In genomic region chr22:39266398-39267030, GRCh38 we compare ENCODE assay signal across 9 cellular contexts. TPM values are rescaled to one million over a fixed set of nuclear protein-coding genes. Genes with fewer than 3 reads are reported as not detected.
DNase-seq lines count a peak whose midpoint lies in the region; ATAC-seq and TF ChIP-seq lines count a peak whose summit lies in the region.
"Had no signal": no experiment of that assay in that cellular context is flagged by ENCODE, and none has a peak within 500 bp of the region (broad histone marks: within the 10 kb centered on the region; RNA-seq: fewer than 3 reads in every experiment).

No MANE protein-coding gene starts in this region.

- H3K27me3 Mint-ChIP-seq in activated T-cell treated with anti-CD3 and anti-CD28 coated beads, Interleukin-2, amount 50 U/mL, for 24 hours, result peaks cover 10% of the 10 kb centered on the region
- H3K27me3 Mint-ChIP-seq in activated T-cell treated with anti-CD3 and anti-CD28 coated beads, Interleukin-2, amount 50 U/mL, for 4 hours (ENCODE audit: low read depth), result peaks cover 2% of the 10 kb centered on the region
- no peaks in the 10 kb centered on the region for H3K27me3 Mint-ChIP-seq in CD8-positive, alpha-beta T cell (ENCODE audit: low read depth)

- peak overlapping the region; percentile 87 for H3K27ac Mint-ChIP-seq in activated T-cell treated with anti-CD3 and anti-CD28 coated beads, Interleukin-2, amount 50 U/mL, for 24 hours
- no peak overlapping the region for H3K27ac Mint-ChIP-seq in CD8-positive, alpha-beta T cell

- H3K23ac ChIP-seq in trophoblast cell (ENCODE audit: low read length), result no peak overlapping the region

- no peak overlapping the region for H4K91ac ChIP-seq in trophoblast cell (ENCODE audit: low read depth, low read length)

- ATAC-seq in HG03066 (IDR thresholded peaks at IDR 0.05; ENCODE audit: low read depth, unreplicated experiment), result peak; percentile 73
- peak; percentile 69 to 70 for ATAC-seq in activated T-cell treated with anti-CD3 and anti-CD28 coated beads, Interleukin-2, amount 50 U/mL, for 4 hours
- ATAC-seq in CD8-positive, alpha-beta T cell, result no peak

- H2BK120ac ChIP-seq in trophoblast cell (ENCODE audit: insufficient read depth, low read length, poor library complexity), result no peak overlapping the region

- H3K36me3 ChIP-seq in trophoblast cell (ENCODE audit: control insufficient read depth in 1 of 2, insufficient read depth in 2 of 2, low read length in 2 of 2), result no peaks in the 10 kb centered on the region
- H3K36me3 ChIP-seq in CD8-positive, alpha-beta T cell (ENCODE audit: insufficient read depth, low read length), result no peaks in the 10 kb centered on the region

- H3K14ac ChIP-seq in trophoblast cell (ENCODE audit: low read length), result no peak overlapping the region

- CTCF ChIA-PET in CD8-positive, alpha-beta T cell (lab: Charles Lee), result no interaction called here

- peaks cover 6% of the 10 kb centered on the region for H3K9me3 Mint-ChIP-seq in activated T-cell treated with anti-CD3 and anti-CD28 coated beads, Interleukin-2, amount 50 U/mL, for 24 hours
- peaks cover 6% of the 10 kb centered on the region for H3K9me3 Mint-ChIP-seq in activated T-cell treated with anti-CD3 and anti-CD28 coated beads, Interleukin-2, amount 50 U/mL, for 4 hours
- no peaks in the 10 kb centered on the region for H3K9me3 Mint-ChIP-seq in CD8-positive, alpha-beta T cell

- DNase-seq in activated T-cell treated with anti-CD3 and anti-CD28 coated beads, Interleukin-2, amount 50 U/mL, for 24 hours, result no peak
- no peak for DNase-seq in activated T-cell treated with anti-CD3 and anti-CD28 coated beads, Interleukin-2, amount 50 U/mL, for 1 hour
- DNase-seq in activated T-cell treated with anti-CD3 and anti-CD28 coated beads, Interleukin-2, amount 50 U/mL, for 4 hours, result no peak
- DNase-seq in trophoblast cell (peak; percentile 47 to 52), lower leg skin (ENCODE audit: low spot score in 2 of 2) (no peak), inferior parietal cortex (ENCODE audit: extremely low spot score) (no peak)
- no peak for DNase-seq in CD8-positive, alpha-beta T cell

- no peak overlapping the region for H4K12ac ChIP-seq in trophoblast cell (ENCODE audit: low read depth, low read length)

- H3K4me1 Mint-ChIP-seq in activated T-cell treated with anti-CD3 and anti-CD28 coated beads, Interleukin-2, amount 50 U/mL, for 24 hours (ENCODE audit: low read depth), result peaks cover 15% of the 10 kb centered on the region
- H3K4me1 Mint-ChIP-seq in activated T-cell treated with anti-CD3 and anti-CD28 coated beads, Interleukin-2, amount 50 U/mL, for 4 hours (ENCODE audit: low read depth), result no peaks in the 10 kb centered on the region
- H3K4me1 Mint-ChIP-seq in CD8-positive, alpha-beta T cell (ENCODE audit: low read depth), result no peaks in the 10 kb centered on the region

- peaks cover 0 to 4% of the 10 kb centered on the region in 2 experiments for H3K4me1 ChIP-seq in trophoblast cell (ENCODE audit: control insufficient read depth in 1 of 2, insufficient read depth in 2 of 2, low read length in 2 of 2)
- H3K4me1 ChIP-seq in CD8-positive, alpha-beta T cell (ENCODE audit: insufficient read depth, low read length), result no peaks in the 10 kb centered on the region

- no peak for TF ChIP-seq POLR2A in lower leg skin (IDR thresholded peaks at IDR 0.05)

- whole genome bisulfite sequencing in trophoblast cell (ENCODE audit: extremely low coverage, insufficient coverage, insufficient read length), result no CpG with 5 or more reads among the region's 12 CpGs
- WGBS in lower leg skin, 2 donors, result 61 to 75% methylated on average over 12 of the region's 12 CpGs

- no peak overlapping the region for H2BK12ac ChIP-seq in trophoblast cell (ENCODE audit: low read length)

- no peaks in the 10 kb centered on the region for H3K9me3 ChIP-seq in trophoblast cell (ENCODE audit: insufficient read depth, low read depth, low read length)
- no peaks in the 10 kb centered on the region for H3K9me3 ChIP-seq in CD8-positive, alpha-beta T cell (ENCODE audit: low read length)

- H3K36me3 Mint-ChIP-seq in activated T-cell treated with anti-CD3 and anti-CD28 coated beads, Interleukin-2, amount 50 U/mL, for 24 hours (ENCODE audit: low read depth), result no peaks in the 10 kb centered on the region
- H3K36me3 Mint-ChIP-seq in activated T-cell treated with anti-CD3 and anti-CD28 coated beads, Interleukin-2, amount 50 U/mL, for 4 hours (ENCODE audit: insufficient read depth), result peaks cover 4% of the 10 kb centered on the region
- H3K36me3 Mint-ChIP-seq in CD8-positive, alpha-beta T cell, result no peaks in the 10 kb centered on the region

- H3K79me1 ChIP-seq in trophoblast cell (ENCODE audit: low read length), result peaks cover 1% of the 10 kb centered on the region

- no peak overlapping the region for H3K4me2 ChIP-seq in trophoblast cell (ENCODE audit: low read length)

- H3K79me2 ChIP-seq in trophoblast cell (ENCODE audit: control insufficient read depth, insufficient read depth, low read length, poor library complexity), result no peaks in the 10 kb centered on the region

- no peak for TF ChIP-seq CTCF in CD8-positive, alpha-beta T cell (IDR thresholded peaks at IDR 0.05)
- TF ChIP-seq CTCF in lower leg skin (IDR thresholded peaks at IDR 0.05), result no peak

- POLR2A ChIA-PET in CD8-positive, alpha-beta T cell (lab: Charles Lee), result no interaction called here

- H2BK5ac ChIP-seq in trophoblast cell (ENCODE audit: low read depth, low read length, poor library complexity), result no peak overlapping the region

- no peak overlapping the region for H2AK5ac ChIP-seq in trophoblast cell (ENCODE audit: low read length)

- H4K8ac ChIP-seq in trophoblast cell (ENCODE audit: low read depth, low read length), result no peak overlapping the region

- no peak overlapping the region for H3K9ac ChIP-seq in trophoblast cell (ENCODE audit: low read length)

- no peak overlapping the region for H3K4ac ChIP-seq in trophoblast cell (ENCODE audit: low read depth, low read length)

- intact Hi-C loops in CD8-positive, alpha-beta T cell (cut with DNase I, micrococcal nuclease), result no loop called here
- intact Hi-C loops in lower leg skin (cut with DNase I; ENCODE audit: low total_unique reads), result no loop called here

- no peak overlapping the region for H3K27ac ChIP-seq in trophoblast cell (ENCODE audit: low read depth, low read length)
- no peak overlapping the region for H3K27ac ChIP-seq in CD8-positive, alpha-beta T cell (ENCODE audit: low read depth, low read length)
- H3K27ac ChIP-seq: C4-2B had no signal

- H3K27me3 ChIP-seq in trophoblast cell (ENCODE audit: insufficient read depth, low read length), result no peaks in the 10 kb centered on the region
- no peaks in the 10 kb centered on the region for H3K27me3 ChIP-seq in CD8-positive, alpha-beta T cell (ENCODE audit: insufficient read depth, low read length)

- H3K18ac ChIP-seq in trophoblast cell (ENCODE audit: low read length), result no peak overlapping the region

- H3K4me3 ChIP-seq in trophoblast cell (ENCODE audit: low read depth, low read length) (no peak overlapping the region), lower leg skin (ENCODE audit: low read depth, poor library complexity, severe bottlenecking) (no peak overlapping the region)
- H3K4me3 ChIP-seq in CD8-positive, alpha-beta T cell (ENCODE audit: low read depth, low read length), result no peak overlapping the region

- H2AFZ ChIP-seq in trophoblast cell (ENCODE audit: insufficient read depth, low read length, poor library complexity), result no peak overlapping the region

- H3K4me3 Mint-ChIP-seq in activated T-cell treated with anti-CD3 and anti-CD28 coated beads, Interleukin-2, amount 50 U/mL, for 24 hours, result no peak overlapping the region
- no peak overlapping the region for H3K4me3 Mint-ChIP-seq in activated T-cell treated with anti-CD3 and anti-CD28 coated beads, Interleukin-2, amount 50 U/mL, for 4 hours
- no peak overlapping the region for H3K4me3 Mint-ChIP-seq in CD8-positive, alpha-beta T cell

RNA-seq across cellular contexts. Expression of gene PDGFB, which starts 21.7 kb away (rescaled TPM):
- total RNA-seq in activated T-cell treated with anti-CD3 and anti-CD28 coated beads, Interleukin-2, amount 50 U/mL, for 4 hours, result 1 to 10 TPM in 1 of 3 donors, under 1 TPM in 2; 0.35 to 2.1 (median 0.84) TPM
- 16.2 and 16.3 TPM in 2 replicates for polyA plus RNA-seq in trophoblast cell (2013)
- 1 to 10 TPM; 1.8 to 2.4 TPM for total RNA-seq in CD8-positive, alpha-beta T cell
- total RNA-seq in lower leg skin, result 10 to 100 TPM; 12.2 to 22.3 (median 17.5) TPM

RNA-seq across cellular contexts. Expression of gene RPL3, which starts 52.9 kb away (rescaled TPM):
- total RNA-seq in activated T-cell treated with anti-CD3 and anti-CD28 coated beads, Interleukin-2, amount 50 U/mL, for 4 hours, result 1,000 to 10,000 TPM; 2,811 to 2,835 (median 2,816) TPM
- 1,456 and 1,519 TPM in 2 replicates for polyA plus RNA-seq in trophoblast cell (2013)
- 1,000 to 10,000 TPM; 3,777 to 3,874 TPM for total RNA-seq in CD8-positive, alpha-beta T cell
- 1,000 to 10,000 TPM; 2,414 to 3,362 (median 2,993) TPM for total RNA-seq in lower leg skin

Comparison
In these comparisons a context has a peak if more than half of its experiments do, and no peak if none do; other contexts are left out.
1. DNase-seq: peak in trophoblast cell (2 of 2); none in activated T-cell treated with anti-CD3 and anti-CD28 coated beads, Interleukin-2, amount 50 U/mL, for 24 hours (single experiment), activated T-cell treated with anti-CD3 and anti-CD28 coated beads, Interleukin-2, amount 50 U/mL, for 1 hour (single experiment), activated T-cell treated with anti-CD3 and anti-CD28 coated beads, Interleukin-2, amount 50 U/mL, for 4 hours (single experiment), CD8-positive, alpha-beta T cell (0 of 7), lower leg skin (0 of 2) and inferior parietal cortex (single experiment).